In genomic region chr15:50182233-50183013, GRCh38 we compare ENCODE assay signal across 8 cellular contexts. TPM values are rescaled to one million over a fixed set of nuclear protein-coding genes. Genes with fewer than 3 reads are reported as not detected.
DNase-seq lines count a peak whose midpoint lies in the region; ATAC-seq and TF ChIP-seq lines count a peak whose summit lies in the region.

No MANE protein-coding gene starts in this region.

- CTCF ChIA-PET in activated CD4-positive, alpha-beta T cell treated with anti-CD3 and anti-CD28 coated beads for 36 hours (lab: Charles Lee), result interaction anchor here (0.7 to 2.6 kb wide), 9 partner anchors 14 to 947 kb away, joined by 3 to 10 read pairs (median 4); partner anchors contain the start of gene AP4E1
- CTCF ChIA-PET in PC-3 (lab: Charles Lee), result interaction anchor here (1.2 kb wide), 1 partner anchor 134 kb away, joined by 8 read pairs; no protein-coding TSS in a partner anchor

- peak; percentile 26; the same call in 1 of the 2 replicates for TF ChIP-seq CTCF in PC-3 (conservative IDR thresholded peaks at IDR 0.05; ENCODE audit: low read depth, low read length)

- H3K9me3 ChIP-seq in PC-3 (ENCODE audit: low read length), result no peaks in the 10 kb centered on the region
- H3K9me3 ChIP-seq in iPS DF 6.9 (ENCODE audit: control insufficient read depth, insufficient read depth, low read length), result no peaks in the 10 kb centered on the region
- no peaks in the 10 kb centered on the region for H3K9me3 ChIP-seq in skeletal muscle tissue (ENCODE audit: control insufficient read depth in 3 of 3, low read length in 3 of 3)

- intact Hi-C loops in activated CD4-positive, alpha-beta T cell treated with anti-CD3 and anti-CD28 coated beads for 36 hours (cut with DNase I, micrococcal nuclease), result loop anchor here (1.0 to 10.0 kb wide), 13 partner anchors 46 to 725 kb away; partner anchors contain the start of genes AP4E1 (in 2 of the 2), DTWD1 (in 1 of the 2), FAM227B (in 1 of the 2) and USP8 (in 1 of the 2)
- intact Hi-C loops in PC-3 (cut with micrococcal nuclease), result loop anchor here (10.0 kb wide), 1 partner anchor 132 kb away; no protein-coding TSS in a partner anchor

- H3K9ac ChIP-seq in PC-3 (ENCODE audit: low read length), result peak overlapping the region; percentile 38; the same call in 1 of the 2 replicates
- H3K9ac ChIP-seq in skeletal muscle tissue (ENCODE audit: low read depth in 1 of 3, low read length in 3 of 3), result no peak overlapping the region

- peak; percentile 73 for DNase-seq in activated CD4-positive, alpha-beta T cell treated with anti-CD3 and anti-CD28 coated beads for 36 hours
- no peak for DNase-seq in activated CD4-positive, alpha-beta T cell treated with anti-CD3 and anti-CD28 coated beads for 1 hour
- no peak for DNase-seq in PC-3
- peak; percentile 21 for DNase-seq in amniotic epithelial cell (ENCODE audit: low read depth)
- no peak for DNase-seq in iPS DF 6.9 (ENCODE audit: low read depth, low spot score)

- no peaks in the 10 kb centered on the region for H3K79me2 ChIP-seq in PC-3 (ENCODE audit: low read length)

- H3K27me3 Mint-ChIP-seq in activated CD4-positive, alpha-beta T cell treated with anti-CD3 and anti-CD28 coated beads for 36 hours, result peaks cover 27% of the 10 kb centered on the region

- H3F3A ChIP-seq in PC-3 (ENCODE audit: low read length, unreplicated experiment), result no peaks in the 10 kb centered on the region

- no peaks in the 10 kb centered on the region for H3K9me2 ChIP-seq in PC-3 (replicated peaks; ENCODE audit: low read length)

- peak overlapping the region; percentile 92 for H3K4me2 ChIP-seq in PC-3 (ENCODE audit: low read length)

- whole genome bisulfite sequencing in iPS DF 6.9 (ENCODE audit: insufficient coverage, insufficient read length), result no CpG with 5 or more reads among the region's 77 CpGs

- H3K4me1 ChIP-seq in PC-3 (ENCODE audit: insufficient read depth, low read length) (peaks cover 12% of the 10 kb centered on the region; the same call in 1 of the 2 replicates), iPS DF 6.9 (ENCODE audit: control insufficient read depth, insufficient read depth, low read length) (no peaks in the 10 kb centered on the region), skeletal muscle tissue (ENCODE audit: control insufficient read depth in 3 of 3, insufficient read depth in 3 of 3, low read length in 3 of 3) (peaks cover 7 to 13% (median 9%) of the 10 kb centered on the region in 3 donors)

- H3K4me3 ChIP-seq in PC-3 (ENCODE audit: low read length) (peak overlapping the region; percentile 78), iPS DF 6.9 (ENCODE audit: low read length) (peak overlapping the region; percentile 46; the same call in 1 of the 2 replicates), skeletal muscle tissue (ENCODE audit: low read length in 3 of 3) (peak overlapping the region; percentile 59 to 63 (median 60))

- H3K27ac ChIP-seq in PC-3 (ENCODE audit: low read length) (no peak overlapping the region), iPS DF 6.9 (ENCODE audit: low read length) (no peak overlapping the region), skeletal muscle tissue (ENCODE audit: low read depth, low read length) (no peak overlapping the region)

- H3K27ac Mint-ChIP-seq in activated CD4-positive, alpha-beta T cell treated with anti-CD3 and anti-CD28 coated beads for 36 hours, result peak overlapping the region; percentile 88

- no peaks in the 10 kb centered on the region for H4K20me1 ChIP-seq in PC-3 (ENCODE audit: low read length)

- peak overlapping the region; percentile 94 for H2AFZ ChIP-seq in PC-3 (ENCODE audit: low read length)

- peaks cover 11% of the 10 kb centered on the region for H3K36me3 Mint-ChIP-seq in activated CD4-positive, alpha-beta T cell treated with anti-CD3 and anti-CD28 coated beads for 36 hours (ENCODE audit: low read depth)

- no peaks in the 10 kb centered on the region for H3K27me3 ChIP-seq in PC-3 (ENCODE audit: low read length)
- H3K27me3 ChIP-seq in iPS DF 6.9 (ENCODE audit: control insufficient read depth, insufficient read depth, low read length), result peaks cover 15% of the 10 kb centered on the region; the same call in 1 of the 2 replicates
- peaks cover 23 to 33% (median 26%) of the 10 kb centered on the region in 3 donors for H3K27me3 ChIP-seq in skeletal muscle tissue (ENCODE audit: control insufficient read depth in 3 of 3, insufficient read depth in 3 of 3, low read length in 3 of 3)

- peak; percentile 68 for ATAC-seq in activated CD4-positive, alpha-beta T cell treated with anti-CD3 and anti-CD28 coated beads for 36 hours
- ATAC-seq in HG03066 (IDR thresholded peaks at IDR 0.05; ENCODE audit: low read depth, unreplicated experiment) (peak; percentile 38), PC-3 (peak; percentile 65), GM18520 (IDR thresholded peaks at IDR 0.05; ENCODE audit: unreplicated experiment) (no peak)

- H3K4me3 Mint-ChIP-seq in activated CD4-positive, alpha-beta T cell treated with anti-CD3 and anti-CD28 coated beads for 36 hours, result peak overlapping the region; percentile 85

- H3K36me3 ChIP-seq in PC-3 (ENCODE audit: low read depth, low read length) (no peaks in the 10 kb centered on the region), iPS DF 6.9 (ENCODE audit: control insufficient read depth, insufficient read depth, low read length) (no peaks in the 10 kb centered on the region), skeletal muscle tissue (ENCODE audit: control insufficient read depth in 3 of 3, insufficient read depth in 3 of 3, low read length in 3 of 3) (no peaks in the 10 kb centered on the region)

- POLR2A ChIA-PET in activated CD4-positive, alpha-beta T cell treated with anti-CD3 and anti-CD28 coated beads for 36 hours (lab: Charles Lee), result interaction anchor here (0.9 to 1.7 kb wide), 6 partner anchors 45 to 173 kb away, joined by 3 to 7 read pairs (median 4); partner anchors contain the start of gene GABPB1
- POLR2A ChIA-PET in PC-3 (lab: Charles Lee; ENCODE audit: unreplicated experiment), result interaction anchor here (0.6 kb wide), 1 partner anchor 26 kb away, joined by 3 read pairs; no protein-coding TSS in a partner anchor

- BruUV-seq in PC-3 (replicated peaks; lab: Mats Ljungman, UMichigan), result no TSS peak

- H3K4me1 Mint-ChIP-seq in activated CD4-positive, alpha-beta T cell treated with anti-CD3 and anti-CD28 coated beads for 36 hours, result peaks cover 20% of the 10 kb centered on the region

- no peaks in the 10 kb centered on the region for H3K9me3 Mint-ChIP-seq in activated CD4-positive, alpha-beta T cell treated with anti-CD3 and anti-CD28 coated beads for 36 hours (ENCODE audit: low read depth)

RNA-seq across cellular contexts. Expression of gene SLC27A2, which starts 0.4 kb away (rescaled TPM):
- 10 to 100 TPM; 20.7 to 22.1 TPM for total RNA-seq in activated CD4-positive, alpha-beta T cell treated with anti-CD3 and anti-CD28 coated beads for 36 hours
- total RNA-seq in PC-3 (2014; rRNA removed) (5.8 and 8.1 TPM in 2 replicates), skeletal muscle tissue (under 0.01 TPM)

Comparison
In these comparisons a context has a peak if more than half of its experiments do, and no peak if none do; other contexts are left out.
1. DNase-seq: peak in activated CD4-positive, alpha-beta T cell treated with anti-CD3 and anti-CD28 coated beads for 36 hours (single experiment) and amniotic epithelial cell (single experiment); none in activated CD4-positive, alpha-beta T cell treated with anti-CD3 and anti-CD28 coated beads for 1 hour (single experiment), PC-3 (single experiment) and iPS DF 6.9 (single experiment).
2. Peak in every context shown above with its lines, with median percentiles within 50 percentile points of each other: H3K4me3 ChIP-seq.